ENCODE assay signal across 18 cellular contexts in genomic region chr19:58008877-58009276, GRCh38. TPM values are rescaled to one million over a fixed set of nuclear protein-coding genes. Genes with fewer than 3 reads are reported as not detected.
DNase-seq lines count a peak whose midpoint lies in the region; ATAC-seq and TF ChIP-seq lines count a peak whose summit lies in the region.
"Not testable (repeated sequence)": the region's sequence is repeated elsewhere in the genome, so short reads cannot be mapped to it uniquely, and the experiment has no call there.
"Had no signal": no experiment of that assay in that cellular context is flagged by ENCODE, and none has a peak within 500 bp of the region (broad histone marks: within the 10 kb centered on the region; RNA-seq: fewer than 3 reads in every experiment).

No MANE protein-coding gene starts in this region.

- H3K4me1 Mint-ChIP-seq in activated CD8-positive, alpha-beta T cell treated with anti-CD3 and anti-CD28 coated beads, Interleukin-2, amount 10 ng/mL, durations not matched to agents 7 days and 5 days (ENCODE audit: low read depth) = peaks cover 16% of the 10 kb centered on the region
- H3K4me1 Mint-ChIP-seq in endothelial cell (ENCODE audit: unreplicated experiment) = not testable (repeated sequence)

- DNase-seq in SJCRH30; activated CD8-positive, alpha-beta T cell treated with anti-CD3 and anti-CD28 coated beads, Interleukin-2, amount 10 ng/mL, durations not matched to agents 7 days and 5 days; adipocyte (ENCODE audit: low read depth); endothelial cell (ENCODE audit: low spot score); smooth muscle cell (lab: John Stamatoyannopoulos, UW; ENCODE audit: unreplicated experiment): not testable (repeated sequence)

- H3K27ac ChIP-seq in BLaER1 treated with 17β-estradiol and CSF1 and Interleukin-3, amounts not matched to agents 10 nM and 100 nM = peak overlapping the region in 4 of 11 experiments; percentile 76 to 86 (median 82); a peak in 5 of 22 replicates
- H3K27ac ChIP-seq in HEK293 (ENCODE audit: extremely low read depth, low read depth, low read length); SJCRH30: not testable (repeated sequence)
- peak overlapping the region; percentile 38 for H3K27ac ChIP-seq in smooth muscle cell (ENCODE audit: low read depth)

- ATAC-seq in activated CD8-positive, alpha-beta T cell treated with anti-CD3 and anti-CD28 coated beads, Interleukin-2, amount 10 ng/mL, durations not matched to agents 7 days and 5 days = not testable (repeated sequence)

- H3K9me3 ChIP-seq in BLaER1 treated with 17β-estradiol and CSF1 and Interleukin-3, amounts not matched to agents 10 nM and 100 nM (replicated peaks in 1 of 11) = peaks cover 17 to 61% (median 33%) of the 10 kb centered on the region in 11 experiments; a peak in 21 of 22 replicates
- H3K9me3 ChIP-seq in HEK293 (ENCODE audit: control insufficient read depth, insufficient read depth, low read depth, low read length); SJCRH30 (replicated peaks): not testable (repeated sequence)
- peaks cover 52% of the 10 kb centered on the region for H3K9me3 ChIP-seq in adipocyte (ENCODE audit: control insufficient read depth, low read length)
- peaks cover 15% of the 10 kb centered on the region for H3K9me3 ChIP-seq in smooth muscle cell (replicated peaks; ENCODE audit: low read depth)

- H3K36me3 ChIP-seq in BLaER1 treated with 17β-estradiol and CSF1 and Interleukin-3, amounts not matched to agents 10 nM and 100 nM = peaks cover 36 to 40% (median 38%) of the 10 kb centered on the region in 11 experiments
- H3K36me3 ChIP-seq in HEK293 (ENCODE audit: control insufficient read depth in 2 of 2, insufficient read depth in 1 of 2, low read length in 2 of 2) = peaks cover 4 to 31% of the 10 kb centered on the region in 2 experiments; a peak in 2 of 3 replicates
- H3K36me3 ChIP-seq in SJCRH30 = not testable (repeated sequence)
- peaks cover 36% of the 10 kb centered on the region for H3K36me3 ChIP-seq in adipocyte (ENCODE audit: control insufficient read depth, insufficient read depth, low read length, severe bottlenecking)
- peaks cover 34% of the 10 kb centered on the region for H3K36me3 ChIP-seq in smooth muscle cell (ENCODE audit: low read depth)

- H3K27ac Mint-ChIP-seq in activated CD8-positive, alpha-beta T cell treated with anti-CD3 and anti-CD28 coated beads, Interleukin-2, amount 10 ng/mL, durations not matched to agents 7 days and 5 days; endothelial cell (ENCODE audit: unreplicated experiment): not testable (repeated sequence)

- peak overlapping the region; percentile 75 for H3K4me3 Mint-ChIP-seq in activated CD8-positive, alpha-beta T cell treated with anti-CD3 and anti-CD28 coated beads, Interleukin-2, amount 10 ng/mL, durations not matched to agents 7 days and 5 days
- peak overlapping the region; percentile 83 for H3K4me3 Mint-ChIP-seq in endothelial cell (ENCODE audit: unreplicated experiment)

- not testable (repeated sequence) for H3K79me2 ChIP-seq in smooth muscle cell (ENCODE audit: low read depth)

- WGBS in smooth muscle cell (ENCODE audit: low lambda C conversion rate) = 71% methylated on average over 10 of the region's 10 CpGs

- peaks cover 51% of the 10 kb centered on the region for H3K36me3 Mint-ChIP-seq in activated CD8-positive, alpha-beta T cell treated with anti-CD3 and anti-CD28 coated beads, Interleukin-2, amount 10 ng/mL, durations not matched to agents 7 days and 5 days (ENCODE audit: low read depth)
- H3K36me3 Mint-ChIP-seq in endothelial cell (ENCODE audit: low read depth, unreplicated experiment) = peaks cover 79% of the 10 kb centered on the region

- not testable (repeated sequence) for H3F3A ChIP-seq in smooth muscle cell (ENCODE audit: low read depth)

- CTCF ChIA-PET in HEK293 (lab: Yijun Ruan, JAX) = interaction anchor here (0.6 kb wide), 1 partner anchor 172 kb away, joined by 3 read pairs; no protein-coding TSS in a partner anchor
- CTCF ChIA-PET in activated CD8-positive, alpha-beta T cell treated with anti-CD3 and anti-CD28 coated beads, Interleukin-2, amount 10 ng/mL, durations not matched to agents 7 days and 5 days (lab: Charles Lee) = not testable (repeated sequence)

- peak overlapping the region; percentile 81 to 93 (median 86); a peak in 20 of 22 replicates for H3K9ac ChIP-seq in BLaER1 treated with 17β-estradiol and CSF1 and Interleukin-3, amounts not matched to agents 10 nM and 100 nM
- H3K9ac ChIP-seq in adipocyte (ENCODE audit: low read length); smooth muscle cell (ENCODE audit: low read depth): not testable (repeated sequence)

- H3K4me2 ChIP-seq in BLaER1 treated with 17β-estradiol and CSF1 and Interleukin-3, amounts not matched to agents 10 nM and 100 nM = peak overlapping the region; percentile 89 to 99 (median 96)
- H3K4me2 ChIP-seq in smooth muscle cell = peak overlapping the region; percentile 48

- TF ChIP-seq CTCF in HEK293 (tag by site-specific recombination; IDR thresholded peaks at IDR 0.05); endothelial cell (IDR thresholded peaks at IDR 0.05; ENCODE audit: unreplicated experiment); smooth muscle cell (IDR thresholded peaks at IDR 0.05; ENCODE audit: borderline replicate concordance, insufficient read depth, poor library complexity, severe bottlenecking): not testable (repeated sequence)

- H2AFZ ChIP-seq in smooth muscle cell (ENCODE audit: low read depth) = not testable (repeated sequence)

- POLR2A ChIA-PET in HEK293 (lab: Yijun Ruan, JAX) = interaction anchor here (0.6 kb wide), 1 partner anchor 198 kb away, joined by 4 read pairs; no protein-coding TSS in a partner anchor
- POLR2A ChIA-PET in activated CD8-positive, alpha-beta T cell treated with anti-CD3 and anti-CD28 coated beads, Interleukin-2, amount 10 ng/mL, durations not matched to agents 7 days and 5 days (lab: Charles Lee) = interaction anchor here (0.7 kb wide), 1 partner anchor 66 kb away, joined by 3 read pairs; no protein-coding TSS in a partner anchor

- not testable (repeated sequence) for H3K27me3 Mint-ChIP-seq in activated CD8-positive, alpha-beta T cell treated with anti-CD3 and anti-CD28 coated beads, Interleukin-2, amount 10 ng/mL, durations not matched to agents 7 days and 5 days (ENCODE audit: low read depth)
- H3K27me3 Mint-ChIP-seq in endothelial cell (ENCODE audit: unreplicated experiment) = peaks cover 15% of the 10 kb centered on the region

- H3K4me3 ChIP-seq in BLaER1 treated with 17β-estradiol and CSF1 and Interleukin-3, amounts not matched to agents 10 nM and 100 nM = peak overlapping the region; percentile 66 to 81 (median 72)
- peak overlapping the region; percentile 56 for H3K4me3 ChIP-seq in HEK293 (ENCODE audit: low read depth, low read length)
- peak overlapping the region; percentile 61 for H3K4me3 ChIP-seq in SJCRH30
- peak overlapping the region; percentile 75 for H3K4me3 ChIP-seq in adipocyte (ENCODE audit: low read length)
- peak overlapping the region; percentile 44 for H3K4me3 ChIP-seq in iPS-11a (ENCODE audit: low read depth, low read length)
- H3K4me3 ChIP-seq in smooth muscle cell = peak overlapping the region; percentile 34

- H4K20me1 ChIP-seq in BLaER1 treated with 17β-estradiol and CSF1 and Interleukin-3, amounts not matched to agents 10 nM and 100 nM; smooth muscle cell (ENCODE audit: low read depth): not testable (repeated sequence)

- peaks cover 58% of the 10 kb centered on the region for H3K9me3 Mint-ChIP-seq in activated CD8-positive, alpha-beta T cell treated with anti-CD3 and anti-CD28 coated beads, Interleukin-2, amount 10 ng/mL, durations not matched to agents 7 days and 5 days (ENCODE audit: insufficient read depth)
- H3K9me3 Mint-ChIP-seq in endothelial cell (ENCODE audit: unreplicated experiment) = peaks cover 59% of the 10 kb centered on the region

- not testable (repeated sequence) for H3K27me3 ChIP-seq in BLaER1 treated with 17β-estradiol and CSF1 and Interleukin-3, amounts not matched to agents 10 nM and 100 nM; SJCRH30; adipocyte (replicated peaks; ENCODE audit: control insufficient read depth, insufficient read depth, low read length); smooth muscle cell (ENCODE audit: low read depth)

- H3K4me1 ChIP-seq in BLaER1 treated with 17β-estradiol and CSF1 and Interleukin-3, amounts not matched to agents 10 nM and 100 nM = peaks cover 22 to 31% (median 27%) of the 10 kb centered on the region in 10 experiments
- H3K4me1 ChIP-seq in HEK293 (ENCODE audit: control insufficient read depth, insufficient read depth, low read length); SJCRH30; adipocyte (ENCODE audit: control insufficient read depth, insufficient read depth, low read length); smooth muscle cell (ENCODE audit: low read depth): not testable (repeated sequence)

RNA-seq across cellular contexts. Expression of gene ZNF606, which starts 6.3 kb away (rescaled TPM):
- 10.3 and 12.6 TPM in 2 replicates for total RNA-seq in SJCRH30 (2014; rRNA removed; shearing (Covaris generic))
- total RNA-seq in activated CD8-positive, alpha-beta T cell treated with anti-CD3 and anti-CD28 coated beads, Interleukin-2, amount 10 ng/mL, durations not matched to agents 7 days and 5 days = 10 to 100 TPM; 13.6 to 14.4 TPM
- total RNA-seq in endothelial cell (ENCODE audit: unreplicated experiment) (22.3 TPM), smooth muscle cell (15.7 and 18.6 TPM in 2 replicates)
- 5.2 and 8.6 TPM in 2 replicates for polyA plus RNA-seq in smooth muscle cell

RNA-seq across cellular contexts. Expression of gene ZSCAN1, which starts 24.9 kb away (rescaled TPM):
- not detected in 2 replicates for total RNA-seq in SJCRH30 (2014; rRNA removed; shearing (Covaris generic))
- not detected for total RNA-seq in activated CD8-positive, alpha-beta T cell treated with anti-CD3 and anti-CD28 coated beads, Interleukin-2, amount 10 ng/mL, durations not matched to agents 7 days and 5 days
- total RNA-seq in endothelial cell (ENCODE audit: unreplicated experiment) = not detected
- 1.8 TPM in 1 of 2 replicates, not detected in the other for total RNA-seq in smooth muscle cell
- 0.94 and 1.4 TPM in 2 replicates for polyA plus RNA-seq in smooth muscle cell
- total RNA-seq: body of pancreas; H7; heart left ventricle; HT1080; left lobe of liver; naive thymus-derived CD4-positive, alpha-beta T cell; uterus had no signal
- polyA plus RNA-seq: A549; naive thymus-derived CD4-positive, alpha-beta T cell had no signal

RNA-seq across cellular contexts. Expression of gene C19orf18, which starts 34.5 kb away (rescaled TPM):
- 0.16 and 0.18 TPM in 2 replicates for total RNA-seq in SJCRH30 (2014; rRNA removed; shearing (Covaris generic))
- total RNA-seq in activated CD8-positive, alpha-beta T cell treated with anti-CD3 and anti-CD28 coated beads, Interleukin-2, amount 10 ng/mL, durations not matched to agents 7 days and 5 days = under 1 TPM; 0.42 to 0.73 TPM
- total RNA-seq in endothelial cell (ENCODE audit: unreplicated experiment) = 1.8 TPM
- 0.67 TPM in 1 of 2 replicates, not detected in the other for total RNA-seq in smooth muscle cell
- 2.0 and 2.1 TPM in 2 replicates for polyA plus RNA-seq in smooth muscle cell
- total RNA-seq: HT1080, occipital lobe had no signal
- polyA plus RNA-seq: BJ; naive thymus-derived CD4-positive, alpha-beta T cell had no signal

RNA-seq across cellular contexts. Expression of gene ZNF135, which starts 50.2 kb away (rescaled TPM):
- 0.43 and 0.45 TPM in 2 replicates for total RNA-seq in SJCRH30 (2014; rRNA removed; shearing (Covaris generic))
- total RNA-seq in activated CD8-positive, alpha-beta T cell treated with anti-CD3 and anti-CD28 coated beads, Interleukin-2, amount 10 ng/mL, durations not matched to agents 7 days and 5 days = 1 to 10 TPM; 1.2 to 1.3 TPM
- 1.1 TPM for total RNA-seq in endothelial cell (ENCODE audit: unreplicated experiment)
- total RNA-seq in smooth muscle cell = 3.7 and 4.8 TPM in 2 replicates
- 3.2 and 3.6 TPM in 2 replicates for polyA plus RNA-seq in smooth muscle cell
- total RNA-seq: HT1080 had no signal
- polyA plus RNA-seq: A549 had no signal
